Comparison of ENCODE assay signal across 8 cellular contexts in genomic region chr7:148987751-148988512, GRCh38. TPM values are rescaled to one million over a fixed set of nuclear protein-coding genes. Genes with fewer than 3 reads are reported as not detected.
DNase-seq lines count a peak whose midpoint lies in the region; ATAC-seq and TF ChIP-seq lines count a peak whose summit lies in the region.

No MANE protein-coding gene starts in this region.

- no peaks in the 10 kb centered on the region for H3K36me3 ChIP-seq in WERI-Rb-1
- H3K36me3 ChIP-seq in gastroesophageal sphincter, result no peaks in the 10 kb centered on the region
- H3K36me3 ChIP-seq in parathyroid adenoma (ENCODE audit: control insufficient read depth, insufficient read depth, low read length), result no peaks in the 10 kb centered on the region

- H3K4me1 ChIP-seq in gastroesophageal sphincter, result peaks cover 4 to 44% (median 7%) of the 10 kb centered on the region in 3 donors
- H3K4me1 ChIP-seq in parathyroid adenoma, result no peaks in the 10 kb centered on the region

- TF ChIP-seq POLR2A in gastroesophageal sphincter (IDR thresholded peaks at IDR 0.05), result no peak

- peak; percentile 16 for ATAC-seq in HG03103 (IDR thresholded peaks at IDR 0.05; ENCODE audit: low read depth, unreplicated experiment)
- peak; percentile 4 for ATAC-seq in gastroesophageal sphincter
- no peak for ATAC-seq in HG02870 (IDR thresholded peaks at IDR 0.05; ENCODE audit: unreplicated experiment)

- 3 to 4% methylated on average over 7 to 9 of the region's 9 CpGs for WGBS in gastroesophageal sphincter (ENCODE audit: low coverage in 1 of 2), 2 donors

- H3K27ac ChIP-seq in WERI-Rb-1, result peak overlapping the region; percentile 86
- peak overlapping the region; percentile 85 to 90 (median 88) for H3K27ac ChIP-seq in gastroesophageal sphincter
- peak overlapping the region; percentile 85 for H3K27ac ChIP-seq in parathyroid adenoma

- H3K9me3 ChIP-seq in WERI-Rb-1 (ENCODE audit: severe bottlenecking), result no peaks in the 10 kb centered on the region
- no peaks in the 10 kb centered on the region for H3K9me3 ChIP-seq in gastroesophageal sphincter
- H3K9me3 ChIP-seq in parathyroid adenoma (ENCODE audit: control insufficient read depth, low read length), result no peaks in the 10 kb centered on the region

- H3K27me3 ChIP-seq in WERI-Rb-1 (ENCODE audit: insufficient read depth, low read depth, severe bottlenecking) (no peaks in the 10 kb centered on the region), gastroesophageal sphincter (no peaks in the 10 kb centered on the region), parathyroid adenoma (ENCODE audit: control insufficient read depth, insufficient read depth, low read length) (no peaks in the 10 kb centered on the region)

- no peak for TF ChIP-seq EP300 in gastroesophageal sphincter (IDR thresholded peaks at IDR 0.05)

- H3K4me3 ChIP-seq in WERI-Rb-1 (ENCODE audit: low read depth, low read length) (peak overlapping the region; percentile 66), gastroesophageal sphincter (peak overlapping the region; percentile 69 to 98), parathyroid adenoma (ENCODE audit: low read depth, low read length) (peak overlapping the region; percentile 85)

- no peaks in the 10 kb centered on the region for H3K79me2 ChIP-seq in parathyroid adenoma

- H3K9ac ChIP-seq in parathyroid adenoma, result no peak overlapping the region

- DNase-seq in G401 (ENCODE audit: low spot score), result peak; percentile 67
- DNase-seq in WERI-Rb-1, result no peak
- no peak for DNase-seq in superior temporal gyrus (ENCODE audit: extremely low spot score)
- no peak for DNase-seq in NCI-H2081 treated with DMSO at 0.1 percent for 48 hours (lab: John Stamatoyannopoulos, UW)

- H3K4me2 ChIP-seq in parathyroid adenoma (ENCODE audit: low read length), result peak overlapping the region; percentile 96

- no peak for TF ChIP-seq CTCF in WERI-Rb-1 (IDR thresholded peaks at IDR 0.05; ENCODE audit: low read depth, low read length)
- TF ChIP-seq CTCF in gastroesophageal sphincter (IDR thresholded peaks at IDR 0.05), result no peak
- no peak for TF ChIP-seq CTCF in parathyroid adenoma (IDR thresholded peaks at IDR 0.05)

- in situ Hi-C loops in G401 (cut with HindIII; ENCODE audit: low sequenced_read_pairs), result no loop called here

- peak overlapping the region; percentile 93 for H2AFZ ChIP-seq in parathyroid adenoma

RNA-seq across cellular contexts. Expression of gene PDIA4, which starts 40.4 kb away (rescaled TPM):
- 256 and 309 TPM in 2 replicates for total RNA-seq in G401 (2014; rRNA removed; shearing (Covaris generic))
- total RNA-seq in gastroesophageal sphincter, result 10 to 100 TPM; 25.4 to 81.0 (median 46.5) TPM
